8 cellular contexts compared by ENCODE assay signal in the genomic region with DNA sequence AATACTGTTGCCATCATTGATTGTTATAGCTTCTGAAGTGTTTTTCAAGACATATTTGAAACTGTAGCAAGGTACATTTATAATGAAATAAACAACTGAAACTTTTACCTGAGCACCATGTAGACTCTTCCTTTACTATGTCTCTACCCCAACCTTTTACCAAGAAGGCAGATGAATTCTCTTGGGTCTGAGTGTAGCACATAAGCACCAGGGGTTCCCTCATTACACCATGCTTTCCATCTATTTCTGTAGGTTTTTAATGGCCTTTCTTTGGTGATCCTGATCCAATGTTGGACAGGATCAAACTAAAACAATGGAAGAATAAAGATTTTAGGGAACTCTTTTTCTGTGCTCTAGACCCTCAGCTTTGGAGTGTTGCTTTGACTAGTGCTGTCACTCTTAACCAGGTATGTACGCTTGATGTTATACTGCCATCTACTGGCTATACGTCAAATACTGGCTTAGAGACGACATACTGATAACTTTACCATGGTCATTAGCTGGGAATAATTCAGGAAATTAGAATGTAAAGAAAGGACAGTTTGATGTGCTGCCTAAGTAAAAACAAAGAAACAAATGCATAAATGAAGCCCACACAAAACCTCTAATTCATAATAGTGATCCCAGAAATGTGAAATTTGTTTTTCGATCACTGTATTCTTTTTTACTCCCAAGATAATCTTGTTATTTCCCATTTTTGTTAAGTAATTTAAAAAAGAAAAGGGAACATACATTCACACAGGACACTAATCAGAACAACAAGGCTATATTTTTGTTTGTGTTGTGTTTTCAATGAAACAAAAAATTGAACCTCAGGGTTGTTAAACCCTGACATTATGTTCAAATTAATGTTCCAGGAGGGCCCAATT. TPM values are rescaled to one million over a fixed set of nuclear protein-coding genes. Genes with fewer than 3 reads are reported as not detected.
A peak's percentile ranks its signal among the peaks of the same experiment; 100 is the strongest.
DNase-seq lines count a peak whose midpoint lies in the region; ATAC-seq and TF ChIP-seq lines count a peak whose summit lies in the region.

No MANE protein-coding gene starts in this region.

- no peak overlapping the region for H3K9ac ChIP-seq in endodermal cell (ENCODE audit: extremely low read depth, low read length, poor library complexity, severe bottlenecking)
- H3K9ac ChIP-seq in mesenchymal stem cell (ENCODE audit: low read length): no peak overlapping the region

- no peak overlapping the region for H3K4me3 Mint-ChIP-seq in activated naive CD8-positive, alpha-beta T cell treated with anti-CD3 and anti-CD28 coated beads, Interleukin-2, amount 10 ng/mL, durations not matched to agents 7 days and 5 days
- H3K4me3 Mint-ChIP-seq in activated naive CD8-positive, alpha-beta T cell treated with anti-CD3 and anti-CD28 coated beads for 36 hours: no peak overlapping the region
- H3K4me3 Mint-ChIP-seq in endodermal cell: no peak overlapping the region

- no peak overlapping the region for H3K14ac ChIP-seq in mesenchymal stem cell (ENCODE audit: low read length in 2 of 2)

- H3K36me3 ChIP-seq in H7 (replicated peaks; ENCODE audit: control insufficient read depth, insufficient read depth, low read length) (no peaks in the 10 kb centered on the region), Panc1 (ENCODE audit: control insufficient read depth, insufficient read depth, low read length) (no peaks in the 10 kb centered on the region), endodermal cell (ENCODE audit: control insufficient read depth, insufficient read depth, low read length) (no peaks in the 10 kb centered on the region), mesenchymal stem cell (ENCODE audit: control insufficient read depth in 1 of 2, insufficient read depth in 2 of 2, low read depth in 1 of 2, low read length in 2 of 2) (no peaks in the 10 kb centered on the region)

- H4K91ac ChIP-seq in mesenchymal stem cell (ENCODE audit: low read length): no peak overlapping the region

- no peak overlapping the region for H2BK15ac ChIP-seq in mesenchymal stem cell (ENCODE audit: low read depth, poor library complexity, severe bottlenecking)

- H3K18ac ChIP-seq in mesenchymal stem cell (ENCODE audit: low read depth in 1 of 2, low read length in 2 of 2): no peak overlapping the region

- H2BK5ac ChIP-seq in mesenchymal stem cell (ENCODE audit: low read depth, low read length, poor library complexity, severe bottlenecking): no peak overlapping the region

- POLR2A ChIA-PET in activated naive CD8-positive, alpha-beta T cell treated with anti-CD3 and anti-CD28 coated beads, Interleukin-2, amount 10 ng/mL, durations not matched to agents 7 days and 5 days (lab: Charles Lee): interaction anchor here (0.7 to 1.1 kb wide), 2 partner anchors 80 to 489 kb away, joined by 5 to 6 read pairs; a partner anchor contains a TSS
- POLR2A ChIA-PET in Panc1 (lab: Charles Lee): no interaction called here

- CTCF ChIA-PET in Panc1 (lab: Charles Lee): interaction anchor here (0.5 kb wide), 1 partner anchor 197 kb away, joined by 4 read pairs; no protein-coding TSS in a partner anchor

- DNase-seq in activated naive CD8-positive, alpha-beta T cell treated with anti-CD3 and anti-CD28 coated beads, Interleukin-2, amount 10 ng/mL, durations not matched to agents 7 days and 5 days: no peak
- no peak for DNase-seq in activated naive CD8-positive, alpha-beta T cell treated with anti-CD3 and anti-CD28 coated beads for 36 hours
- peak; percentile 40 for DNase-seq in H7
- DNase-seq in Kasumi-1 (lab: John Stamatoyannopoulos, UW): peak; percentile 44 to 50
- peak; percentile 36 for DNase-seq in Panc1 (ENCODE audit: low read depth, low spot score)
- DNase-seq in endodermal cell: no peak
- peak; percentile 78 for DNase-seq in mesenchymal stem cell
- DNase-seq in activated effector memory CD4-positive, alpha-beta T cell treated with Interleukin-2 at 50 U/mL for 16 hours: no peak

- 0 to 26% methylated on average over 1 to 4 of the region's 4 CpGs for WGBS in endodermal cell (ENCODE audit: insufficient coverage in 1 of 2, insufficient read length in 1 of 2), 2 experiments
- 0% methylated on average over 1 of the region's 4 CpGs for WGBS in mesenchymal stem cell

- peak; percentile 51; the same call in 1 of the 2 replicates for TF ChIP-seq CTCF in Panc1 (IDR thresholded peaks at IDR 0.05)
- TF ChIP-seq CTCF in endodermal cell (conservative IDR thresholded peaks at IDR 0.05): peak; percentile 93

- H3K27me3 ChIP-seq in H7 (ENCODE audit: control insufficient read depth, insufficient read depth, low read length) (no peaks in the 10 kb centered on the region), Panc1 (ENCODE audit: control insufficient read depth, insufficient read depth, low read length) (no peaks in the 10 kb centered on the region), endodermal cell (ENCODE audit: control insufficient read depth, insufficient read depth, low read length, poor library complexity, severe bottlenecking) (no peaks in the 10 kb centered on the region), mesenchymal stem cell (ENCODE audit: control insufficient read depth in 1 of 2, insufficient read depth in 1 of 2, low read length in 2 of 2) (no peaks in the 10 kb centered on the region)

- no peak overlapping the region for H3K4ac ChIP-seq in mesenchymal stem cell (ENCODE audit: low read depth in 1 of 2, low read length in 2 of 2)

- H3K4me2 ChIP-seq in mesenchymal stem cell (ENCODE audit: low read length, poor library complexity, severe bottlenecking): no peak overlapping the region

- no peak overlapping the region for H2AK5ac ChIP-seq in mesenchymal stem cell (ENCODE audit: low read length, severe bottlenecking)

- H3K27me3 Mint-ChIP-seq in activated naive CD8-positive, alpha-beta T cell treated with anti-CD3 and anti-CD28 coated beads, Interleukin-2, amount 10 ng/mL, durations not matched to agents 7 days and 5 days: peaks cover 20% of the 10 kb centered on the region
- peaks cover 4% of the 10 kb centered on the region for H3K27me3 Mint-ChIP-seq in activated naive CD8-positive, alpha-beta T cell treated with anti-CD3 and anti-CD28 coated beads for 36 hours
- H3K27me3 Mint-ChIP-seq in endodermal cell (ENCODE audit: insufficient read depth): no peaks in the 10 kb centered on the region

- H3K4me3 ChIP-seq in H7 (ENCODE audit: insufficient read depth, low read depth, low read length) (no peak overlapping the region), Panc1 (ENCODE audit: low read depth in 2 of 2, low read length in 2 of 2) (no peak overlapping the region), endodermal cell (ENCODE audit: low read length) (no peak overlapping the region), mesenchymal stem cell (ENCODE audit: insufficient read depth in 1 of 2, low read depth in 1 of 2, low read length in 2 of 2) (no peak overlapping the region)

- in situ Hi-C loops in Panc1 (cut with HindIII; ENCODE audit: low pct_unique_long_range_greater_than_20kb, low sequenced_read_pairs): no loop called here

- no peak overlapping the region for H4K8ac ChIP-seq in mesenchymal stem cell (ENCODE audit: low read length)

- no peaks in the 10 kb centered on the region for H3K79me1 ChIP-seq in mesenchymal stem cell (replicated peaks; ENCODE audit: low read length, poor library complexity, severe bottlenecking)

- no peaks in the 10 kb centered on the region for H3K4me1 ChIP-seq in Panc1 (ENCODE audit: control insufficient read depth, insufficient read depth, low read length)
- H3K4me1 ChIP-seq in endodermal cell (ENCODE audit: control insufficient read depth, insufficient read depth, low read length): peaks cover 8% of the 10 kb centered on the region
- no peaks in the 10 kb centered on the region for H3K4me1 ChIP-seq in mesenchymal stem cell (ENCODE audit: control insufficient read depth, insufficient read depth, low read depth, low read length)

- no peak overlapping the region for H3K23ac ChIP-seq in mesenchymal stem cell (ENCODE audit: low read length in 2 of 2)

- peak; percentile 92 for ATAC-seq in activated naive CD8-positive, alpha-beta T cell treated with anti-CD3 and anti-CD28 coated beads, Interleukin-2, amount 10 ng/mL, durations not matched to agents 7 days and 5 days (ENCODE audit: low read depth)
- ATAC-seq in Panc1: peak; percentile 74; the same call in 1 of the 2 replicates

- no peaks in the 10 kb centered on the region for H3K9me3 ChIP-seq in Panc1 (ENCODE audit: control insufficient read depth, insufficient read depth, low read depth, low read length)
- H3K9me3 ChIP-seq in endodermal cell (ENCODE audit: control insufficient read depth, low read length): no peaks in the 10 kb centered on the region
- no peaks in the 10 kb centered on the region for H3K9me3 ChIP-seq in mesenchymal stem cell (ENCODE audit: control insufficient read depth, low read length)

- H3K36me3 Mint-ChIP-seq in activated naive CD8-positive, alpha-beta T cell treated with anti-CD3 and anti-CD28 coated beads, Interleukin-2, amount 10 ng/mL, durations not matched to agents 7 days and 5 days: no peaks in the 10 kb centered on the region
- H3K36me3 Mint-ChIP-seq in activated naive CD8-positive, alpha-beta T cell treated with anti-CD3 and anti-CD28 coated beads for 36 hours: no peaks in the 10 kb centered on the region
- H3K36me3 Mint-ChIP-seq in endodermal cell (ENCODE audit: low read depth): no peaks in the 10 kb centered on the region

- no TSS peak for BruUV-seq in Panc1 (replicated peaks; lab: Mats Ljungman, UMichigan)

- H3K9me3 Mint-ChIP-seq in activated naive CD8-positive, alpha-beta T cell treated with anti-CD3 and anti-CD28 coated beads, Interleukin-2, amount 10 ng/mL, durations not matched to agents 7 days and 5 days: no peaks in the 10 kb centered on the region
- H3K9me3 Mint-ChIP-seq in activated naive CD8-positive, alpha-beta T cell treated with anti-CD3 and anti-CD28 coated beads for 36 hours: no peaks in the 10 kb centered on the region
- H3K9me3 Mint-ChIP-seq in endodermal cell: no peaks in the 10 kb centered on the region

- no peak overlapping the region for H3K27ac Mint-ChIP-seq in activated naive CD8-positive, alpha-beta T cell treated with anti-CD3 and anti-CD28 coated beads, Interleukin-2, amount 10 ng/mL, durations not matched to agents 7 days and 5 days
- no peak overlapping the region for H3K27ac Mint-ChIP-seq in activated naive CD8-positive, alpha-beta T cell treated with anti-CD3 and anti-CD28 coated beads for 36 hours
- H3K27ac Mint-ChIP-seq in endodermal cell: no peak overlapping the region

- peaks cover 3% of the 10 kb centered on the region for H3K4me1 Mint-ChIP-seq in activated naive CD8-positive, alpha-beta T cell treated with anti-CD3 and anti-CD28 coated beads, Interleukin-2, amount 10 ng/mL, durations not matched to agents 7 days and 5 days
- peaks cover 2% of the 10 kb centered on the region for H3K4me1 Mint-ChIP-seq in activated naive CD8-positive, alpha-beta T cell treated with anti-CD3 and anti-CD28 coated beads for 36 hours
- peaks cover 16% of the 10 kb centered on the region for H3K4me1 Mint-ChIP-seq in endodermal cell

- no peak overlapping the region for H2BK12ac ChIP-seq in mesenchymal stem cell (ENCODE audit: low read length in 2 of 2)

- intact Hi-C loops in Panc1 (cut with micrococcal nuclease; ENCODE audit: unreplicated experiment): loop anchor here (5.0 kb wide), 2 partner anchors 489 to 1184 kb away; a partner anchor contains a TSS

- H3K27ac ChIP-seq in Panc1 (ENCODE audit: low read length) (no peak overlapping the region), endodermal cell (ENCODE audit: low read depth, low read length) (no peak overlapping the region), mesenchymal stem cell (ENCODE audit: low read length, poor library complexity, severe bottlenecking) (no peak overlapping the region)

- H2BK120ac ChIP-seq in mesenchymal stem cell (ENCODE audit: low read depth, low read length): no peak overlapping the region

- H2AFZ ChIP-seq in mesenchymal stem cell (ENCODE audit: low read depth, low read length): no peak overlapping the region

RNA-seq across cellular contexts. Expression of a gene that starts 30.7 kb away (rescaled TPM):
- not detected for total RNA-seq in activated naive CD8-positive, alpha-beta T cell treated with anti-CD3 and anti-CD28 coated beads, Interleukin-2, amount 10 ng/mL, durations not matched to agents 7 days and 5 days
- under 1 TPM in 1 of 2 experiments, not detected in 1; 0.10 TPM for total RNA-seq in activated naive CD8-positive, alpha-beta T cell treated with anti-CD3 and anti-CD28 coated beads for 36 hours
- not detected in 2 replicates for total RNA-seq in H7 (2014; rRNA removed; shearing (Covaris generic))
- total RNA-seq in Panc1 (2021; ENCODE audit: unreplicated experiment) (not detected), endodermal cell (not detected)
- not detected for polyA plus RNA-seq in Panc1 (2012; ENCODE audit: insufficient read length)
- not detected for polyA plus RNA-seq in endodermal cell (2013, experiment 1 of 2)
- polyA plus RNA-seq in endodermal cell (2013, experiment 2 of 2): not detected
- polyA plus RNA-seq in mesenchymal stem cell (2013, experiment 1 of 2): not detected
- not detected for polyA plus RNA-seq in mesenchymal stem cell (2013, experiment 2 of 2)

RNA-seq across cellular contexts. Expression of a gene that starts 33.2 kb away (rescaled TPM):
- under 1 TPM; 0.37 to 0.61 TPM for total RNA-seq in activated naive CD8-positive, alpha-beta T cell treated with anti-CD3 and anti-CD28 coated beads, Interleukin-2, amount 10 ng/mL, durations not matched to agents 7 days and 5 days
- total RNA-seq in activated naive CD8-positive, alpha-beta T cell treated with anti-CD3 and anti-CD28 coated beads for 36 hours: 1 to 10 TPM in 1 of 2 experiments, under 1 TPM in 1; 0.62 to 1.2 TPM
- total RNA-seq in H7 (2014; rRNA removed; shearing (Covaris generic)): not detected in 2 replicates
- total RNA-seq in Panc1 (2021; ENCODE audit: unreplicated experiment) (not detected), endodermal cell (not detected)
- polyA plus RNA-seq in Panc1 (2012; ENCODE audit: insufficient read length): not detected
- polyA plus RNA-seq in endodermal cell (2013, experiment 1 of 2): not detected
- polyA plus RNA-seq in endodermal cell (2013, experiment 2 of 2): not detected
- polyA plus RNA-seq in mesenchymal stem cell (2013, experiment 1 of 2): not detected
- polyA plus RNA-seq in mesenchymal stem cell (2013, experiment 2 of 2): not detected

RNA-seq across cellular contexts. Expression of a gene that starts 55.5 kb away (rescaled TPM):
- not detected for total RNA-seq in activated naive CD8-positive, alpha-beta T cell treated with anti-CD3 and anti-CD28 coated beads, Interleukin-2, amount 10 ng/mL, durations not matched to agents 7 days and 5 days
- not detected for total RNA-seq in activated naive CD8-positive, alpha-beta T cell treated with anti-CD3 and anti-CD28 coated beads for 36 hours
- not detected in 2 replicates for total RNA-seq in H7 (2014; rRNA removed; shearing (Covaris generic))
- total RNA-seq in Panc1 (2021; ENCODE audit: unreplicated experiment) (not detected), endodermal cell (not detected)
- not detected for polyA plus RNA-seq in Panc1 (2012; ENCODE audit: insufficient read length)
- polyA plus RNA-seq in endodermal cell (2013, experiment 1 of 2): not detected
- not detected for polyA plus RNA-seq in endodermal cell (2013, experiment 2 of 2)
- polyA plus RNA-seq in mesenchymal stem cell (2013, experiment 1 of 2): not detected
- polyA plus RNA-seq in mesenchymal stem cell (2013, experiment 2 of 2): not detected

Comparison
In these comparisons a context has a peak if more than half of its experiments do, and no peak if none do; other contexts are left out.
1. DNase-seq: peak in H7 (single experiment), Kasumi-1 (2 of 2), Panc1 (single experiment) and mesenchymal stem cell (single experiment); none in activated naive CD8-positive, alpha-beta T cell treated with anti-CD3 and anti-CD28 coated beads, Interleukin-2, amount 10 ng/mL, durations not matched to agents 7 days and 5 days (single experiment), activated naive CD8-positive, alpha-beta T cell treated with anti-CD3 and anti-CD28 coated beads for 36 hours (single experiment), endodermal cell (single experiment) and activated effector memory CD4-positive, alpha-beta T cell treated with Interleukin-2 at 50 U/mL for 16 hours (single experiment).